ENCODE assay signal across 1 cellular context in the genomic region with DNA sequence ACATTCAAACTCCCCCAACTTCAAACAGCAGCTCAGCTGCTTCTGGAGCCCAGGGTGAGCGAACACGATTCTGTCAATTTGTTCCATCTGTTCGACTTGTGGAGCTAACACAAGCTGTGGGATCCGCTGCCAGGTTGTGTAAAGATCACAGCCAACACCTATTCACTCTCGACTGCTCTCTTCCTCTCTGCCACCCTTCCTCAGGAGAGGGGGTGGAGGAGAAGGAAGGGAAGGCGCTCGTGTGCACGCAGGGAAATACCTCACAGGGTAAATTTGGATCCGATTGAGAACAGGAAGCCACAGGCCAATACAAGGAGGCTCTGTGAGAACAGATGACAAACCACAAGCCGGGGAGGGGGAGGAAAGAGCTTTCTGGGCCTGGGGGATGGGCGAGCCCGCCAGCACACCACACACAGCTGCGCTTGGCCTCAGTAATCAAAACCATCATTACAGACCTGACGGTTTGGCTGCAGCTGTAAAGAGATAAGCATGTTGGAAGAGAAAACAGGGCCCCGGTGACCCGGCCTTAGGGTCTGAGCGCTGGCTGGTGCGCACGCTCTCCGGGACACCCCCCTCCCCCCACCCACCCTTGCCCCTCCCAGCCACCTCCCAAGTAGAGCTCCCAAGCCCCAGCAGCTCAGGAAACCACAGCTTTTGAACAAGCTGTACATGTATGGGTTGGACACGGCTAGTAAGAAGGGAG.
TF ChIP-seq lines count a peak whose summit lies in the region.

No MANE protein-coding gene starts in this region.

TF ChIP-seq in K562, 482 proteins besides CTCF, POLR2A, EP300 and RAD21 (continued from another document and continues in another):
- TF ChIP-seq MBD2 (IDR thresholded peaks at IDR 0.05; ENCODE audit: borderline replicate concordance, low read depth) (peak; percentile 88), ZBED1 (IDR thresholded peaks at IDR 0.05) (peak; percentile 89; the same call in 1 of the 2 replicates), NCOA6 (IDR thresholded peaks at IDR 0.05) (peak; percentile 65; the same call in 1 of the 2 replicates), ZSCAN29 (IDR thresholded peaks at IDR 0.05) (peak; percentile 56), ATF7 (IDR thresholded peaks at IDR 0.05) (peak; percentile 87), GATA2 (CRISPR knock-in tag; IDR thresholded peaks at IDR 0.05) (peak; percentile 96), HDGF (IDR thresholded peaks at IDR 0.05) (peak; percentile 62; the same call in 1 of the 2 replicates), ZNF76 (CRISPR knock-in tag; IDR thresholded peaks at IDR 0.05; ENCODE audit: borderline replicate concordance) (0 out of 2 replicates have a peak, but pooled peaks have one; percentile 58), SPI1 (IDR thresholded peaks at IDR 0.05; ENCODE audit: borderline replicate concordance, low read depth, low read length) (peak; percentile 77), DACH1 (IDR thresholded peaks at IDR 0.05; ENCODE audit: partially characterized antibody) (peak; percentile 95), ZEB2 (IDR thresholded peaks at IDR 0.05) (no peak; the same call in 1 of the 2 replicates), ZC3H11A (IDR thresholded peaks at IDR 0.05; ENCODE audit: low read depth, low read length) (0 out of 2 replicates have a peak, but pooled peaks have one; percentile 48), XRCC3 (IDR thresholded peaks at IDR 0.05) (no peak), FOXM1 (IDR thresholded peaks at IDR 0.05; ENCODE audit: low read depth) (peak; percentile 90), FOXM1 (CRISPR knock-in tag; IDR thresholded peaks at IDR 0.05; ENCODE audit: low read depth) (no peak), FOXJ2 (tag; IDR thresholded peaks at IDR 0.05) (peak; percentile 89), PTBP1 (IDR thresholded peaks at IDR 0.05; ENCODE audit: low read depth, low read length) (peak; percentile 91), ZNF431 (CRISPR knock-in tag; IDR thresholded peaks at IDR 0.05) (peak; percentile 64; the same call in 1 of the 2 replicates), BCOR (IDR thresholded peaks at IDR 0.05) (peak; percentile 89), TAF9B (IDR thresholded peaks at IDR 0.05; ENCODE audit: partially characterized antibody) (peak; percentile 99), TAF1 (IDR thresholded peaks at IDR 0.05; ENCODE audit: control insufficient read depth, extremely low read depth, insufficient read depth, low read length, severe bottlenecking) (peak; percentile 55), PML (IDR thresholded peaks at IDR 0.05; ENCODE audit: low read length) (peak; percentile 94), NR2C1 (IDR thresholded peaks at IDR 0.05) (peak; percentile 32; the same call in 1 of the 2 replicates), NR2C1 (tag; IDR thresholded peaks at IDR 0.05) (peak; percentile 76), RCOR1 (IDR thresholded peaks at IDR 0.05; ENCODE audit: borderline replicate concordance in 1 of 2, low read depth in 2 of 2, low read length in 2 of 2) (peak; percentile 94 to 98), ZBTB8A (IDR thresholded peaks at IDR 0.05; ENCODE audit: partially characterized antibody) (no peak), HDAC2 (IDR thresholded peaks at IDR 0.05) (peak; percentile 95), EHMT2 (IDR thresholded peaks at IDR 0.05) (peak; percentile 53; the same call in 1 of the 2 replicates), HLTF (IDR thresholded peaks at IDR 0.05) (peak; percentile 73; the same call in 1 of the 2 replicates), TARDBP (IDR thresholded peaks at IDR 0.05) (peak; percentile 48; the same call in 1 of the 2 replicates), NR2C2 (CRISPR knock-in tag; IDR thresholded peaks at IDR 0.05) (no peak), NR2C2 (tag; IDR thresholded peaks at IDR 0.05) (peak; percentile 75), MAFG (tag; conservative IDR thresholded peaks at IDR 0.05) (no peak; the same call in 1 of the 2 replicates), ELF2 (CRISPR knock-in tag; IDR thresholded peaks at IDR 0.05) (no peak), HMG20B (CRISPR knock-in tag; IDR thresholded peaks at IDR 0.05) (no peak), MTA3 (IDR thresholded peaks at IDR 0.05; ENCODE audit: borderline replicate concordance) (peak; percentile 84), ZNF121 (CRISPR knock-in tag; conservative IDR thresholded peaks at IDR 0.05) (0 out of 2 replicates have a peak, but pooled peaks have one; percentile 4), POLR2B (IDR thresholded peaks at IDR 0.05; ENCODE audit: low read depth, partially characterized antibody) (peak; percentile 19), POLR2AphosphoS2 (IDR thresholded peaks at IDR 0.05; ENCODE audit: low read length) (no peak), MEF2A (IDR thresholded peaks at IDR 0.05; ENCODE audit: control insufficient read depth, low read depth, low read length) (peak; percentile 84)
- TF ChIP-seq, protein P1, sequence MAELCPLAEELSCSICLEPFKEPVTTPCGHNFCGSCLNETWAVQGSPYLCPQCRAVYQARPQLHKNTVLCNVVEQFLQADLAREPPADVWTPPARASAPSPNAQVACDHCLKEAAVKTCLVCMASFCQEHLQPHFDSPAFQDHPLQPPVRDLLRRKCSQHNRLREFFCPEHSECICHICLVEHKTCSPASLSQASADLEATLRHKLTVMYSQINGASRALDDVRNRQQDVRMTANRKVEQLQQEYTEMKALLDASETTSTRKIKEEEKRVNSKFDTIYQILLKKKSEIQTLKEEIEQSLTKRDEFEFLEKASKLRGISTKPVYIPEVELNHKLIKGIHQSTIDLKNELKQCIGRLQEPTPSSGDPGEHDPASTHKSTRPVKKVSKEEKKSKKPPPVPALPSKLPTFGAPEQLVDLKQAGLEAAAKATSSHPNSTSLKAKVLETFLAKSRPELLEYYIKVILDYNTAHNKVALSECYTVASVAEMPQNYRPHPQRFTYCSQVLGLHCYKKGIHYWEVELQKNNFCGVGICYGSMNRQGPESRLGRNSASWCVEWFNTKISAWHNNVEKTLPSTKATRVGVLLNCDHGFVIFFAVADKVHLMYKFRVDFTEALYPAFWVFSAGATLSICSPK (IDR thresholded peaks at IDR 0.05; ENCODE audit: borderline replicate concordance): peak; percentile 39; the same call in 1 of the 2 replicates
- TF ChIP-seq, protein P2, sequence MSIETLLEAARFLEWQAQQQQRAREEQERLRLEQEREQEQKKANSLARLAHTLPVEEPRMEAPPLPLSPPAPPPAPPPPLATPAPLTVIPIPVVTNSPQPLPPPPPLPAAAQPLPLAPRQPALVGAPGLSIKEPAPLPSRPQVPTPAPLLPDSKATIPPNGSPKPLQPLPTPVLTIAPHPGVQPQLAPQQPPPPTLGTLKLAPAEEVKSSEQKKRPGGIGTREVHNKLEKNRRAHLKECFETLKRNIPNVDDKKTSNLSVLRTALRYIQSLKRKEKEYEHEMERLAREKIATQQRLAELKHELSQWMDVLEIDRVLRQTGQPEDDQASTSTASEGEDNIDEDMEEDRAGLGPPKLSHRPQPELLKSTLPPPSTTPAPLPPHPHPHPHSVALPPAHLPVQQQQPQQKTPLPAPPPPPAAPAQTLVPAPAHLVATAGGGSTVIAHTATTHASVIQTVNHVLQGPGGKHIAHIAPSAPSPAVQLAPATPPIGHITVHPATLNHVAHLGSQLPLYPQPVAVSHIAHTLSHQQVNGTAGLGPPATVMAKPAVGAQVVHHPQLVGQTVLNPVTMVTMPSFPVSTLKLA (conservative IDR thresholded peaks at IDR 0.05): peak; percentile 82 to 90
- TF ChIP-seq, protein P3, sequence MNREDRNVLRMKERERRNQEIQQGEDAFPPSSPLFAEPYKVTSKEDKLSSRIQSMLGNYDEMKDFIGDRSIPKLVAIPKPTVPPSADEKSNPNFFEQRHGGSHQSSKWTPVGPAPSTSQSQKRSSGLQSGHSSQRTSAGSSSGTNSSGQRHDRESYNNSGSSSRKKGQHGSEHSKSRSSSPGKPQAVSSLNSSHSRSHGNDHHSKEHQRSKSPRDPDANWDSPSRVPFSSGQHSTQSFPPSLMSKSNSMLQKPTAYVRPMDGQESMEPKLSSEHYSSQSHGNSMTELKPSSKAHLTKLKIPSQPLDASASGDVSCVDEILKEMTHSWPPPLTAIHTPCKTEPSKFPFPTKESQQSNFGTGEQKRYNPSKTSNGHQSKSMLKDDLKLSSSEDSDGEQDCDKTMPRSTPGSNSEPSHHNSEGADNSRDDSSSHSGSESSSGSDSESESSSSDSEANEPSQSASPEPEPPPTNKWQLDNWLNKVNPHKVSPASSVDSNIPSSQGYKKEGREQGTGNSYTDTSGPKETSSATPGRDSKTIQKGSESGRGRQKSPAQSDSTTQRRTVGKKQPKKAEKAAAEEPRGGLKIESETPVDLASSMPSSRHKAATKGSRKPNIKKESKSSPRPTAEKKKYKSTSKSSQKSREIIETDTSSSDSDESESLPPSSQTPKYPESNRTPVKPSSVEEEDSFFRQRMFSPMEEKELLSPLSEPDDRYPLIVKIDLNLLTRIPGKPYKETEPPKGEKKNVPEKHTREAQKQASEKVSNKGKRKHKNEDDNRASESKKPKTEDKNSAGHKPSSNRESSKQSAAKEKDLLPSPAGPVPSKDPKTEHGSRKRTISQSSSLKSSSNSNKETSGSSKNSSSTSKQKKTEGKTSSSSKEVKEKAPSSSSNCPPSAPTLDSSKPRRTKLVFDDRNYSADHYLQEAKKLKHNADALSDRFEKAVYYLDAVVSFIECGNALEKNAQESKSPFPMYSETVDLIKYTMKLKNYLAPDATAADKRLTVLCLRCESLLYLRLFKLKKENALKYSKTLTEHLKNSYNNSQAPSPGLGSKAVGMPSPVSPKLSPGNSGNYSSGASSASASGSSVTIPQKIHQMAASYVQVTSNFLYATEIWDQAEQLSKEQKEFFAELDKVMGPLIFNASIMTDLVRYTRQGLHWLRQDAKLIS (CRISPR knock-in tag; IDR thresholded peaks at IDR 0.05): no peak
- TF ChIP-seq, protein P4, sequence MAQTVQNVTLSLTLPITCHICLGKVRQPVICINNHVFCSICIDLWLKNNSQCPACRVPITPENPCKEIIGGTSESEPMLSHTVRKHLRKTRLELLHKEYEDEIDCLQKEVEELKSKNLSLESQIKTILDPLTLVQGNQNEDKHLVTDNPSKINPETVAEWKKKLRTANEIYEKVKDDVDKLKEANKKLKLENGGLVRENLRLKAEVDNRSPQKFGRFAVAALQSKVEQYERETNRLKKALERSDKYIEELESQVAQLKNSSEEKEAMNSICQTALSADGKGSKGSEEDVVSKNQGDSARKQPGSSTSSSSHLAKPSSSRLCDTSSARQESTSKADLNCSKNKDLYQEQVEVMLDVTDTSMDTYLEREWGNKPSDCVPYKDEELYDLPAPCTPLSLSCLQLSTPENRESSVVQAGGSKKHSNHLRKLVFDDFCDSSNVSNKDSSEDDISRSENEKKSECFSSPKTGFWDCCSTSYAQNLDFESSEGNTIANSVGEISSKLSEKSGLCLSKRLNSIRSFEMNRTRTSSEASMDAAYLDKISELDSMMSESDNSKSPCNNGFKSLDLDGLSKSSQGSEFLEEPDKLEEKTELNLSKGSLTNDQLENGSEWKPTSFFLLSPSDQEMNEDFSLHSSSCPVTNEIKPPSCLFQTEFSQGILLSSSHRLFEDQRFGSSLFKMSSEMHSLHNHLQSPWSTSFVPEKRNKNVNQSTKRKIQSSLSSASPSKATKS (CRISPR knock-in tag; IDR thresholded peaks at IDR 0.05): no peak
- TF ChIP-seq, protein P5, sequence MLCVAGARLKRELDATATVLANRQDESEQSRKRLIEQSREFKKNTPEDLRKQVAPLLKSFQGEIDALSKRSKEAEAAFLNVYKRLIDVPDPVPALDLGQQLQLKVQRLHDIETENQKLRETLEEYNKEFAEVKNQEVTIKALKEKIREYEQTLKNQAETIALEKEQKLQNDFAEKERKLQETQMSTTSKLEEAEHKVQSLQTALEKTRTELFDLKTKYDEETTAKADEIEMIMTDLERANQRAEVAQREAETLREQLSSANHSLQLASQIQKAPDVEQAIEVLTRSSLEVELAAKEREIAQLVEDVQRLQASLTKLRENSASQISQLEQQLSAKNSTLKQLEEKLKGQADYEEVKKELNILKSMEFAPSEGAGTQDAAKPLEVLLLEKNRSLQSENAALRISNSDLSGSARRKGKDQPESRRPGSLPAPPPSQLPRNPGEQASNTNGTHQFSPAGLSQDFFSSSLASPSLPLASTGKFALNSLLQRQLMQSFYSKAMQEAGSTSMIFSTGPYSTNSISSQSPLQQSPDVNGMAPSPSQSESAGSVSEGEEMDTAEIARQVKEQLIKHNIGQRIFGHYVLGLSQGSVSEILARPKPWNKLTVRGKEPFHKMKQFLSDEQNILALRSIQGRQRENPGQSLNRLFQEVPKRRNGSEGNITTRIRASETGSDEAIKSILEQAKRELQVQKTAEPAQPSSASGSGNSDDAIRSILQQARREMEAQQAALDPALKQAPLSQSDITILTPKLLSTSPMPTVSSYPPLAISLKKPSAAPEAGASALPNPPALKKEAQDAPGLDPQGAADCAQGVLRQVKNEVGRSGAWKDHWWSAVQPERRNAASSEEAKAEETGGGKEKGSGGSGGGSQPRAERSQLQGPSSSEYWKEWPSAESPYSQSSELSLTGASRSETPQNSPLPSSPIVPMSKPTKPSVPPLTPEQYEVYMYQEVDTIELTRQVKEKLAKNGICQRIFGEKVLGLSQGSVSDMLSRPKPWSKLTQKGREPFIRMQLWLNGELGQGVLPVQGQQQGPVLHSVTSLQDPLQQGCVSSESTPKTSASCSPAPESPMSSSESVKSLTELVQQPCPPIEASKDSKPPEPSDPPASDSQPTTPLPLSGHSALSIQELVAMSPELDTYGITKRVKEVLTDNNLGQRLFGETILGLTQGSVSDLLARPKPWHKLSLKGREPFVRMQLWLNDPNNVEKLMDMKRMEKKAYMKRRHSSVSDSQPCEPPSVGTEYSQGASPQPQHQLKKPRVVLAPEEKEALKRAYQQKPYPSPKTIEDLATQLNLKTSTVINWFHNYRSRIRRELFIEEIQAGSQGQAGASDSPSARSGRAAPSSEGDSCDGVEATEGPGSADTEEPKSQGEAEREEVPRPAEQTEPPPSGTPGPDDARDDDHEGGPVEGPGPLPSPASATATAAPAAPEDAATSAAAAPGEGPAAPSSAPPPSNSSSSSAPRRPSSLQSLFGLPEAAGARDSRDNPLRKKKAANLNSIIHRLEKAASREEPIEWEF (CRISPR knock-in tag; IDR thresholded peaks at IDR 0.05): peak; percentile 86
- TF ChIP-seq, protein P6, sequence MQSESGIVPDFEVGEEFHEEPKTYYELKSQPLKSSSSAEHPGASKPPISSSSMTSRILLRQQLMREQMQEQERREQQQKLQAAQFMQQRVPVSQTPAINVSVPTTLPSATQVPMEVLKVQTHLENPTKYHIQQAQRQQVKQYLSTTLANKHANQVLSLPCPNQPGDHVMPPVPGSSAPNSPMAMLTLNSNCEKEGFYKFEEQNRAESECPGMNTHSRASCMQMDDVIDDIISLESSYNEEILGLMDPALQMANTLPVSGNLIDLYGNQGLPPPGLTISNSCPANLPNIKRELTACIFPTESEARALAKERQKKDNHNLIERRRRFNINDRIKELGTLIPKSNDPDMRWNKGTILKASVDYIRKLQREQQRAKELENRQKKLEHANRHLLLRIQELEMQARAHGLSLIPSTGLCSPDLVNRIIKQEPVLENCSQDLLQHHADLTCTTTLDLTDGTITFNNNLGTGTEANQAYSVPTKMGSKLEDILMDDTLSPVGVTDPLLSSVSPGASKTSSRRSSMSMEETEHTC (IDR thresholded peaks at IDR 0.05): peak; percentile 58; the same call in 1 of the 2 replicates
